24 cellular contexts compared by ENCODE assay signal in the genomic region with DNA sequence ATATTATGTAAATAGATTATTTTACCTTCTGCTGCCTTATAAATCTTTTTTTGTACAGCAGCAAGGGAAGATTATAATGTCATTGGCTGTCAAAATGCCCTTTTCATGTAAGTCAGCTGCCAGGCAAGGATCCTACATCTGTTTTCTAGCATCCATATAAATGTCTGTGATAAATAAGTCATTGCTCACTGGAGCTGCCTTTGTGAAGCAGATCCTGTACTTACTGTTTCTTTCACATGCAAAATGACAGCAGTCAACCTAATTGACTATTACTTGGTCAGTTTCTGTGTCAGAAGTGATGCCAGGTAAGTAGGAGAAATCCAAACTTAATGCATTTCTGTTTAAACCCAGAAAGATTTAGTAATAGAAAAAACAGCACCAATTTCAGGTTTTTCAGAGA.
"Had no signal": no experiment of that assay in that cellular context is flagged by ENCODE, and none has a peak within 500 bp of the region (broad histone marks: within the 10 kb centered on the region; RNA-seq: fewer than 3 reads in every experiment).

No MANE protein-coding gene starts in this region.

- H3K9me3 ChIP-seq: breast epithelium, SJSA1 had no signal

- H3K4me1 Mint-ChIP-seq: activated naive CD8-positive, alpha-beta T cell treated with anti-CD3 and anti-CD28 coated beads, Interleukin-2, amount 10 ng/mL, durations not matched to agents 7 days and 5 days had no signal

- H3K9me3 Mint-ChIP-seq: T-helper 2 cell treated with Interferon-gamma antibody and Interleukin-4, amounts not matched to agents 5 μg/mL and 100 μg/mL, for 36 hours had no signal

- H3K27me3 Mint-ChIP-seq: activated naive CD8-positive, alpha-beta T cell treated with anti-CD3 and anti-CD28 coated beads, Interleukin-2, amount 10 ng/mL, durations not matched to agents 7 days and 5 days had no signal

- H3K4me3 Mint-ChIP-seq: activated CD8-positive, alpha-beta T cell treated with anti-CD3 and anti-CD28 coated beads, Interleukin-2, amount 10 ng/mL, durations not matched to agents 7 days and 5 days; activated naive CD8-positive, alpha-beta T cell treated with anti-CD3 and anti-CD28 coated beads, Interleukin-2, amount 10 ng/mL, durations not matched to agents 7 days and 5 days; T-helper 2 cell treated with Interferon-gamma antibody and Interleukin-4, amounts not matched to agents 5 μg/mL and 100 μg/mL, for 36 hours had no signal

- H3K27me3 ChIP-seq: SJSA1 had no signal

- H3K36me3 Mint-ChIP-seq: activated naive CD8-positive, alpha-beta T cell treated with anti-CD3 and anti-CD28 coated beads, Interleukin-2, amount 10 ng/mL, durations not matched to agents 7 days and 5 days had no signal

- H3K27ac Mint-ChIP-seq: activated CD8-positive, alpha-beta T cell treated with anti-CD3 and anti-CD28 coated beads, Interleukin-2, amount 10 ng/mL, durations not matched to agents 7 days and 5 days; activated naive CD8-positive, alpha-beta T cell treated with anti-CD3 and anti-CD28 coated beads, Interleukin-2, amount 10 ng/mL, durations not matched to agents 7 days and 5 days; T-helper 2 cell treated with Interferon-gamma antibody and Interleukin-4, amounts not matched to agents 5 μg/mL and 100 μg/mL, for 36 hours had no signal

- DNase-seq: activated CD4-positive, alpha-beta T cell treated with anti-CD3 and anti-CD28 coated beads for 48 hours; activated CD4-positive, alpha-beta T cell treated with anti-CD3 and anti-CD28 coated beads, Interleukin-2, amount 50 U/mL, for 4 hours; activated CD4-positive, CD25-positive, alpha-beta regulatory T cell treated with anti-CD3 and anti-CD28 coated beads, Interleukin-2, amount 50 U/mL, for 72 hours; activated CD8-positive, alpha-beta memory T cell treated with anti-CD3 and anti-CD28 coated beads, Interleukin-2, amount 50 U/mL, for 48 hours; activated CD8-positive, alpha-beta T cell treated with anti-CD3 and anti-CD28 coated beads, Interleukin-2, amount 10 ng/mL, durations not matched to agents 7 days and 5 days; activated naive CD4-positive, alpha-beta T cell treated with anti-CD3 and anti-CD28 coated beads, Interleukin-2, amount 50 U/mL, for 16 hours; activated naive CD8-positive, alpha-beta T cell treated with anti-CD3 and anti-CD28 coated beads, Interleukin-2, amount 10 ng/mL, durations not matched to agents 7 days and 5 days; activated T-cell treated with anti-CD3 and anti-CD28 coated beads, Interleukin-2, amount 50 U/mL, for 1 hour; aorta; caudate nucleus; NCI-H1092; NCI-H1417; NCI-H1930; NCI-H226; NCI-H526; NCI-H774; NK-92 treated with Interleukin-12 subunit alpha and Interleukin-12 subunit beta, amount 100 ng/mL, for 24 hours; PC-3; SHP77; SW 1271 had no signal

- H3K4me1 ChIP-seq: breast epithelium, SJSA1 had no signal

- H3K27ac ChIP-seq: breast epithelium, SJSA1 had no signal

- ATAC-seq: activated CD8-positive, alpha-beta T cell treated with anti-CD3 and anti-CD28 coated beads, Interleukin-2, amount 10 ng/mL, durations not matched to agents 7 days and 5 days; PC-3; SK-N-SH treated with all-trans-retinoic acid at 6 μM for 48 hours had no signal

- H3K4me3 ChIP-seq: breast epithelium, SJSA1 had no signal

- H3K36me3 ChIP-seq: breast epithelium, SJSA1 had no signal
